Comparison of ENCODE assay signal across 9 cellular contexts in genomic region chr19:55546822-55547614, GRCh38. TPM values are rescaled to one million over a fixed set of nuclear protein-coding genes. Genes with fewer than 3 reads are reported as not detected.
DNase-seq lines count a peak whose midpoint lies in the region; ATAC-seq and TF ChIP-seq lines count a peak whose summit lies in the region.
"Had no signal": no experiment of that assay in that cellular context is flagged by ENCODE, and none has a peak within 500 bp of the region (broad histone marks: within the 10 kb centered on the region; RNA-seq: fewer than 3 reads in every experiment).

No MANE protein-coding gene starts in this region.

- H3K36me3 Mint-ChIP-seq in Calu3 (ENCODE audit: insufficient read depth, unreplicated experiment) = peaks cover 24% of the 10 kb centered on the region
- H3K36me3 Mint-ChIP-seq in progenitor cell of endocrine pancreas (ENCODE audit: insufficient read depth) = no peaks in the 10 kb centered on the region
- no peaks in the 10 kb centered on the region for H3K36me3 Mint-ChIP-seq in CD8-positive, alpha-beta T cell

- intact Hi-C loops in Calu3 (cut with micrococcal nuclease; ENCODE audit: unreplicated experiment) = loop anchor here (5.0 kb wide), 3 partner anchors 35 to 400 kb away; partner anchors contain the start of genes FIZ1, TNNT1 and ZNF579
- intact Hi-C loops in CD8-positive, alpha-beta T cell (cut with DNase I, micrococcal nuclease) = no loop called here

- no peaks in the 10 kb centered on the region for H3K36me3 ChIP-seq in SJCRH30
- H3K36me3 ChIP-seq in CD8-positive, alpha-beta T cell (ENCODE audit: insufficient read depth, low read length) = no peaks in the 10 kb centered on the region

- peak; percentile 67 for DNase-seq in Calu3
- peak; percentile 66 to 73 for DNase-seq in SJCRH30
- peak; percentile 73 for DNase-seq in glomerular endothelial cell (ENCODE audit: extremely low read depth, low read depth, low spot score)
- DNase-seq in progenitor cell of endocrine pancreas (ENCODE audit: low spot score, unreplicated experiment) = no peak
- no peak for DNase-seq in NCI-H1694 treated with DMSO at 0.1 percent for 48 hours (lab: John Stamatoyannopoulos, UW)
- DNase-seq in CD8-positive, alpha-beta T cell = no peak
- no peak for DNase-seq in superior temporal gyrus (ENCODE audit: extremely low spot score)
- DNase-seq in SIG-M5 treated with dmso at 0.1 percent for 504 hours (lab: John Stamatoyannopoulos, UW; ENCODE audit: unreplicated experiment) = no peak

- H3K27me3 Mint-ChIP-seq in Calu3 (ENCODE audit: unreplicated experiment) (peaks cover 34% of the 10 kb centered on the region), progenitor cell of endocrine pancreas (peaks cover 15% of the 10 kb centered on the region)
- H3K27me3 Mint-ChIP-seq in CD8-positive, alpha-beta T cell (ENCODE audit: low read depth) = peaks cover 27% of the 10 kb centered on the region

- CTCF ChIA-PET in Calu3 (lab: Charles Lee) = interaction anchor here (0.5 to 1.0 kb wide), 4 partner anchors 14 to 99 kb away, joined by 3 to 11 read pairs (median 6); no protein-coding TSS in a partner anchor
- CTCF ChIA-PET in CD8-positive, alpha-beta T cell (lab: Charles Lee) = interaction anchor here (0.7 to 1.5 kb wide), 4 partner anchors 43 to 389 kb away, joined by 3 to 4 read pairs (median 4); no protein-coding TSS in a partner anchor

- no peaks in the 10 kb centered on the region for H3K9me3 ChIP-seq in SJCRH30 (replicated peaks)
- no peaks in the 10 kb centered on the region for H3K9me3 ChIP-seq in CD8-positive, alpha-beta T cell (ENCODE audit: low read length)

- H3K4me3 ChIP-seq in SJCRH30 = no peak overlapping the region
- no peak overlapping the region for H3K4me3 ChIP-seq in CD8-positive, alpha-beta T cell (ENCODE audit: low read depth, low read length)

- no peaks in the 10 kb centered on the region for H3K27me3 ChIP-seq in SJCRH30
- H3K27me3 ChIP-seq in CD8-positive, alpha-beta T cell (ENCODE audit: insufficient read depth, low read length) = no peaks in the 10 kb centered on the region

- POLR2A ChIA-PET in CD8-positive, alpha-beta T cell (lab: Charles Lee) = no interaction called here

- H3K4me3 Mint-ChIP-seq in Calu3 (ENCODE audit: low read depth, unreplicated experiment) (peak overlapping the region; percentile 55), progenitor cell of endocrine pancreas (ENCODE audit: low read depth) (no peak overlapping the region)
- H3K4me3 Mint-ChIP-seq in CD8-positive, alpha-beta T cell = no peak overlapping the region
- H3K4me3 Mint-ChIP-seq: stimulated activated naive CD8-positive, alpha-beta T cell treated with anti-CD3 and anti-CD28 coated beads, Interleukin-15, Interleukin-2, amounts not matched to agents 100 ng/mL and 50 ng/mL, for 24 hours had no signal

- peaks cover 37% of the 10 kb centered on the region for H3K4me1 ChIP-seq in SJCRH30
- no peaks in the 10 kb centered on the region for H3K4me1 ChIP-seq in CD8-positive, alpha-beta T cell (ENCODE audit: insufficient read depth, low read length)

- H3K27ac Mint-ChIP-seq in Calu3 (ENCODE audit: unreplicated experiment) = peak overlapping the region; percentile 84
- peak overlapping the region; percentile 85 for H3K27ac Mint-ChIP-seq in progenitor cell of endocrine pancreas
- no peak overlapping the region for H3K27ac Mint-ChIP-seq in CD8-positive, alpha-beta T cell
- H3K27ac Mint-ChIP-seq: stimulated activated naive CD8-positive, alpha-beta T cell treated with anti-CD3 and anti-CD28 coated beads, Interleukin-15, Interleukin-2, amounts not matched to agents 100 ng/mL and 50 ng/mL, for 24 hours had no signal

- no TSS peak for BruUV-seq in Calu3 (replicated peaks; lab: Mats Ljungman, UMichigan)

- no peak for TF ChIP-seq CTCF in Calu3 (IDR thresholded peaks at IDR 0.05; ENCODE audit: unreplicated experiment)
- no peak for TF ChIP-seq CTCF in progenitor cell of endocrine pancreas (IDR thresholded peaks at IDR 0.05; ENCODE audit: unreplicated experiment)
- no peak for TF ChIP-seq CTCF in CD8-positive, alpha-beta T cell (IDR thresholded peaks at IDR 0.05)

- peaks cover 6% of the 10 kb centered on the region for H3K9me3 Mint-ChIP-seq in Calu3 (ENCODE audit: low read depth, unreplicated experiment)
- peaks cover 4% of the 10 kb centered on the region for H3K9me3 Mint-ChIP-seq in progenitor cell of endocrine pancreas (ENCODE audit: low read depth)
- no peaks in the 10 kb centered on the region for H3K9me3 Mint-ChIP-seq in CD8-positive, alpha-beta T cell

- no peak overlapping the region for H3K27ac ChIP-seq in SJCRH30
- H3K27ac ChIP-seq in CD8-positive, alpha-beta T cell (ENCODE audit: low read depth, low read length) = no peak overlapping the region

- peaks cover 45% of the 10 kb centered on the region for H3K4me1 Mint-ChIP-seq in Calu3 (ENCODE audit: low read depth, unreplicated experiment)
- peaks cover 17% of the 10 kb centered on the region for H3K4me1 Mint-ChIP-seq in progenitor cell of endocrine pancreas (ENCODE audit: low read depth)
- no peaks in the 10 kb centered on the region for H3K4me1 Mint-ChIP-seq in CD8-positive, alpha-beta T cell (ENCODE audit: low read depth)

- ATAC-seq in CD8-positive, alpha-beta T cell = no peak

RNA-seq across cellular contexts. Expression of gene SBK3, which starts 1.7 kb away (rescaled TPM):
- total RNA-seq in Calu3 (2022) (0.57 and 0.78 TPM in 2 replicates), glomerular endothelial cell (1.3 and 1.5 TPM in 2 replicates), progenitor cell of endocrine pancreas (0.64 TPM in 1 of 2 replicates, not detected in the other)
- total RNA-seq in SJCRH30 (2014; rRNA removed; shearing (Covaris generic)) = 0.30 and 0.87 TPM in 2 replicates
- total RNA-seq in CD8-positive, alpha-beta T cell = not detected

RNA-seq across cellular contexts. Expression of gene SBK2, which starts 10.1 kb away (rescaled TPM):
- total RNA-seq in Calu3 (2022) (not detected in 2 replicates), glomerular endothelial cell (not detected in 2 replicates), progenitor cell of endocrine pancreas (1.9 and 2.3 TPM in 2 replicates)
- total RNA-seq in SJCRH30 (2014; rRNA removed; shearing (Covaris generic)) = 6.8 and 6.9 TPM in 2 replicates
- total RNA-seq in CD8-positive, alpha-beta T cell = not detected

RNA-seq across cellular contexts. Expression of gene ZNF579, which starts 33.6 kb away (rescaled TPM):
- total RNA-seq in Calu3 (2022) = 29.8 and 33.4 TPM in 2 replicates
- total RNA-seq in SJCRH30 (2014; rRNA removed; shearing (Covaris generic)) = 5.4 and 7.5 TPM in 2 replicates
- total RNA-seq in glomerular endothelial cell = 9.2 and 9.5 TPM in 2 replicates
- total RNA-seq in progenitor cell of endocrine pancreas = 26.6 and 29.1 TPM in 2 replicates
- total RNA-seq in CD8-positive, alpha-beta T cell = 1 to 10 TPM; 5.7 to 6.1 TPM

RNA-seq across cellular contexts. Expression of gene FIZ1, which starts 52.3 kb away (rescaled TPM):
- 18.6 and 23.0 TPM in 2 replicates for total RNA-seq in Calu3 (2022)
- total RNA-seq in SJCRH30 (2014; rRNA removed; shearing (Covaris generic)) = 7.9 and 10.3 TPM in 2 replicates
- total RNA-seq in glomerular endothelial cell = 4.4 and 4.7 TPM in 2 replicates
- total RNA-seq in progenitor cell of endocrine pancreas = 35.5 and 39.0 TPM in 2 replicates
- total RNA-seq in CD8-positive, alpha-beta T cell = 1 to 10 TPM; 6.7 to 8.4 TPM

RNA-seq across cellular contexts. Expression of gene ZNF524, which starts 53.1 kb away (rescaled TPM):
- 18.5 and 21.8 TPM in 2 replicates for total RNA-seq in Calu3 (2022)
- total RNA-seq in SJCRH30 (2014; rRNA removed; shearing (Covaris generic)) = 2.7 and 3.2 TPM in 2 replicates
- 24.6 and 42.1 TPM in 2 replicates for total RNA-seq in glomerular endothelial cell
- 7.9 and 8.5 TPM in 2 replicates for total RNA-seq in progenitor cell of endocrine pancreas
- total RNA-seq in CD8-positive, alpha-beta T cell = 1 to 10 TPM; 6.2 to 6.6 TPM

Comparison
In these comparisons a context has a peak if more than half of its experiments do, and no peak if none do; other contexts are left out.
1. DNase-seq: peak in Calu3 (single experiment), SJCRH30 (2 of 2) and glomerular endothelial cell (single experiment); none in progenitor cell of endocrine pancreas (single experiment), NCI-H1694 treated with DMSO at 0.1 percent for 48 hours (single experiment), CD8-positive, alpha-beta T cell (0 of 7), superior temporal gyrus (single experiment) and SIG-M5 treated with dmso at 0.1 percent for 504 hours (single experiment).